ENCODE assay signal across 8 cellular contexts in the genomic region with DNA sequence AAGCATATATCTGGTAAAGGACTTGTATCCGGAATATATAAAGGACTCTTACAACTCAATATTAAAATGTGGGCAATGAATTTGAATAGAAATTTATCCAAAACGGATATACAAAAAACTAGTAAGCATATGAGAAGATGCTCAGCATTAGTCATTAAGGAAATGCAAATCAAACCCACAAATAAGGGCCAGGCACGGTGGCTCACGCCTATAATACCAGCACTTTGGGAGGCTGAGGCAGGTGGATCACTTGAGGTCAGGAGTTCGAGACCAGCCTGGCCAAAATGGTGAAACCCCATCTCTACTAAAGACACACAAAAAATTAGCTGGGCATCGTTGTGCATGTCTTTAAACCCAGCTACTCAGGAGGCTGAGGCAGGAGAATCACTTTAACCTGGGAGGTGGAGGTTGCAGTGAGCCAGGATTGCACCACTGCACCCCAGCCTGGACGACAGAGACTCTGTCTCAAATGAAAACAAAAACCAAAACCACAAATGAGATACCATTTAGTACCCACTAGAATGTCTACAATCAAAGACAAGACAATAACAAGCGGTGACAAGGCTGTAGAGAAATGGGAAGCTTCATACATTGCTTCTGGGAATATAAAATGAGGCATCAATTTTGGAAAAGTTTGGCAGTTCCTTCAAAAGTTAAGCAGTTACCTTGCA. TPM values are rescaled to one million over a fixed set of nuclear protein-coding genes. Genes with fewer than 3 reads are reported as not detected.
DNase-seq lines count a peak whose midpoint lies in the region; ATAC-seq, FAIRE-seq and TF ChIP-seq lines count a peak whose summit lies in the region.
"Not testable (repeated sequence)": the region's sequence is repeated elsewhere in the genome, so short reads cannot be mapped to it uniquely, and the experiment has no call there.

No MANE protein-coding gene starts in this region.

- 14% methylated on average over 8 of the region's 8 CpGs for WGBS in GM12878 (ENCODE audit: insufficient coverage, insufficient replicate concordance, low lambda C conversion rate, missing lambda C conversion rate)

- H3K4me3 ChIP-seq in KMS-11 (IDR thresholded peaks at IDR 0.05; ENCODE audit: insufficient read depth, low read depth, low read length); GM12878: not testable (repeated sequence)

- TF ChIP-seq CTCF in KMS-11 (conservative IDR thresholded peaks at IDR 0.05; ENCODE audit: low read depth, low read length); GM12878 (IDR thresholded peaks at IDR 0.05 in 2 of 3, conservative IDR thresholded peaks at IDR 0.05 in 1 of 3; ENCODE audit: control insufficient read depth in 2 of 3, extremely low read depth in 1 of 3, insufficient read depth in 1 of 3, low read depth in 3 of 3, low read length in 3 of 3): not testable (repeated sequence)

- not testable (repeated sequence) for H3K27me3 Mint-ChIP-seq in T-helper 1 cell treated with Interleukin-12 subunit alpha and Interleukin-12 subunit beta and Interleukin-4 antibody, amounts not matched to agents 30 μg/mL and 1 μg/mL, for 36 hours (ENCODE audit: low read depth); activated T-cell treated with anti-CD3 and anti-CD28 coated beads, Interleukin-2, amount 50 U/mL, for 24 hours; naive B cell

- not testable (repeated sequence) for BruUV-seq in GM12878 (replicated peaks; lab: Mats Ljungman, UMichigan)

- not testable (repeated sequence) for H3K9ac ChIP-seq in KMS-11; GM12878 (ENCODE audit: control insufficient read depth, insufficient read depth, low read length)

- not testable (repeated sequence) for H3K9me3 ChIP-seq in GM12878 (replicated peaks; ENCODE audit: control insufficient read depth, insufficient read depth, low read length)

- H3K4me2 ChIP-seq in KMS-11 (peak overlapping the region; percentile 61; the same call in 1 of the 2 replicates), GM12878 (ENCODE audit: control insufficient read depth, insufficient read depth) (peak overlapping the region; percentile 78)

- peaks cover 59% of the 10 kb centered on the region for H3K4me1 ChIP-seq in KMS-11 (ENCODE audit: low read depth, poor library complexity, severe bottlenecking)
- peaks cover 35% of the 10 kb centered on the region for H3K4me1 ChIP-seq in GM12878 (ENCODE audit: control insufficient read depth, insufficient read depth, low read length)

- peak; percentile 19 for DNase-seq in ELR (ENCODE audit: low read depth)
- DNase-seq in activated T-cell treated with anti-CD3 and anti-CD28 coated beads, Interleukin-2, amount 50 U/mL, for 24 hours; GM12878 (ENCODE audit: low read depth, low spot score); stimulated activated naive CD8-positive, alpha-beta T cell treated with anti-CD3 and anti-CD28 coated beads, Interleukin-15, Interleukin-2, amounts not matched to agents 100 U/mL and 50 U/mL, for 24 hours: not testable (repeated sequence)
- peak; percentile 35 for DNase-seq in naive B cell

- H3K4me1 Mint-ChIP-seq in T-helper 1 cell treated with Interleukin-12 subunit alpha and Interleukin-12 subunit beta and Interleukin-4 antibody, amounts not matched to agents 30 μg/mL and 1 μg/mL, for 36 hours (ENCODE audit: low read depth) = peaks cover 47% of the 10 kb centered on the region
- peaks cover 75% of the 10 kb centered on the region for H3K4me1 Mint-ChIP-seq in activated T-cell treated with anti-CD3 and anti-CD28 coated beads, Interleukin-2, amount 50 U/mL, for 24 hours (ENCODE audit: low read depth)
- H3K4me1 Mint-ChIP-seq in naive B cell = peaks cover 45 to 79% (median 68%) of the 10 kb centered on the region in 3 donors

- not testable (repeated sequence) for TF ChIP-seq POLR2A in GM12878 (IDR thresholded peaks at IDR 0.05; ENCODE audit: low read depth, low read length)

- not testable (repeated sequence) for TF ChIP-seq EP300 in GM12878 (IDR thresholded peaks at IDR 0.05; ENCODE audit: borderline replicate concordance in 1 of 2, control insufficient read depth in 1 of 2, low read depth in 2 of 2, low read length in 2 of 2)

- ATAC-seq in GM21360 (IDR thresholded peaks at IDR 0.05; ENCODE audit: unreplicated experiment) (peak; percentile 23), GM12878 (peak; percentile 76), naive B cell (ENCODE audit: low read depth in 2 of 2) (peak; percentile 18 to 29)
- ATAC-seq in stimulated activated naive CD8-positive, alpha-beta T cell treated with anti-CD3 and anti-CD28 coated beads, Interleukin-15, Interleukin-2, amounts not matched to agents 100 U/mL and 50 U/mL, for 24 hours = peak; percentile 76

- not testable (repeated sequence) for H3K9me3 Mint-ChIP-seq in T-helper 1 cell treated with Interleukin-12 subunit alpha and Interleukin-12 subunit beta and Interleukin-4 antibody, amounts not matched to agents 30 μg/mL and 1 μg/mL, for 36 hours; activated T-cell treated with anti-CD3 and anti-CD28 coated beads, Interleukin-2, amount 50 U/mL, for 24 hours; naive B cell

- CTCF ChIA-PET in GM12878 (lab: Yijun Ruan, JAX) = interaction anchor here (0.8 to 3.5 kb wide), 4 partner anchors 10 to 18 kb away, joined by 3 to 18 read pairs (median 3); a partner anchor contains a TSS

- in situ Hi-C loops in GM12878 (cut with MboI) = not testable (repeated sequence)

- H4K20me1 ChIP-seq in KMS-11 (ENCODE audit: insufficient read depth) = peaks cover 30% of the 10 kb centered on the region
- not testable (repeated sequence) for H4K20me1 ChIP-seq in GM12878 (ENCODE audit: control insufficient read depth, insufficient read depth)

- not testable (repeated sequence) for FAIRE-seq in GM12878 (lab: Jason Lieb, UNC)

- peaks cover 86% of the 10 kb centered on the region for H3K79me2 ChIP-seq in KMS-11 (ENCODE audit: insufficient read depth, low read depth)
- peaks cover 89% of the 10 kb centered on the region for H3K79me2 ChIP-seq in GM12878 (ENCODE audit: control insufficient read depth, insufficient read depth, low read length)

- H3K27ac ChIP-seq in KMS-11 = peak overlapping the region; percentile 32; the same call in 1 of the 2 replicates
- H3K27ac ChIP-seq in GM12878 (ENCODE audit: control insufficient read depth, insufficient read depth) = peak overlapping the region; percentile 55; the same call in 1 of the 2 replicates

- intact Hi-C loops in GM12878 (cut with micrococcal nuclease; ENCODE audit: unreplicated experiment) = not testable (repeated sequence)

- SMC1A ChIA-PET in GM12878 (lab: Charles Lee; ENCODE audit: uncharacterized antibody, unreplicated experiment) = interaction anchor here (0.7 to 0.8 kb wide), 2 partner anchors 17 to 35 kb away, joined by 3 read pairs; no protein-coding TSS in a partner anchor

- not testable (repeated sequence) for H3K27me3 ChIP-seq in KMS-11 (ENCODE audit: insufficient read depth, low read depth); GM12878 (replicated peaks in 1 of 2; ENCODE audit: control insufficient read depth in 2 of 2, insufficient read depth in 2 of 2, low read length in 1 of 2)

- not testable (repeated sequence) for H2AFZ ChIP-seq in KMS-11 (ENCODE audit: low read depth); GM12878 (ENCODE audit: control insufficient read depth, low read depth, low read length)

- not testable (repeated sequence) for H3K36me3 ChIP-seq in KMS-11 (ENCODE audit: insufficient read depth)
- peaks cover 0 to 17% of the 10 kb centered on the region in 2 experiments; a peak in 2 of 4 replicates for H3K36me3 ChIP-seq in GM12878 (ENCODE audit: control insufficient read depth in 2 of 2, insufficient read depth in 2 of 2, low read length in 1 of 2)

- not testable (repeated sequence) for TF ChIP-seq RAD21 in GM12878 (IDR thresholded peaks at IDR 0.05; ENCODE audit: insufficient read depth, low read depth, low read length)

- POLR2A ChIA-PET in GM12878 (lab: Charles Lee) = interaction anchor here (2.9 kb wide), 1 partner anchor 11 kb away, joined by 8 read pairs; no protein-coding TSS in a partner anchor

- H3K36me3 Mint-ChIP-seq in T-helper 1 cell treated with Interleukin-12 subunit alpha and Interleukin-12 subunit beta and Interleukin-4 antibody, amounts not matched to agents 30 μg/mL and 1 μg/mL, for 36 hours (ENCODE audit: low read depth); naive B cell: not testable (repeated sequence)
- peaks cover 74% of the 10 kb centered on the region for H3K36me3 Mint-ChIP-seq in activated T-cell treated with anti-CD3 and anti-CD28 coated beads, Interleukin-2, amount 50 U/mL, for 24 hours (ENCODE audit: low read depth)

- RAD21 ChIA-PET in GM12878 (lab: Charles Lee; ENCODE audit: unreplicated experiment) = interaction anchor here (1.3 kb wide), 1 partner anchor 10 kb away, joined by 4 read pairs; no protein-coding TSS in a partner anchor

- peak overlapping the region; percentile 43 for H3K4me3 Mint-ChIP-seq in T-helper 1 cell treated with Interleukin-12 subunit alpha and Interleukin-12 subunit beta and Interleukin-4 antibody, amounts not matched to agents 30 μg/mL and 1 μg/mL, for 36 hours
- peak overlapping the region; percentile 36 for H3K4me3 Mint-ChIP-seq in activated T-cell treated with anti-CD3 and anti-CD28 coated beads, Interleukin-2, amount 50 U/mL, for 24 hours
- peak overlapping the region in 7 of 8 donors; percentile 68 to 93 (median 77) for H3K4me3 Mint-ChIP-seq in naive B cell

- peak overlapping the region; percentile 62 for H3K27ac Mint-ChIP-seq in T-helper 1 cell treated with Interleukin-12 subunit alpha and Interleukin-12 subunit beta and Interleukin-4 antibody, amounts not matched to agents 30 μg/mL and 1 μg/mL, for 36 hours
- peak overlapping the region; percentile 83 for H3K27ac Mint-ChIP-seq in activated T-cell treated with anti-CD3 and anti-CD28 coated beads, Interleukin-2, amount 50 U/mL, for 24 hours
- peak overlapping the region; percentile 85 to 99 (median 97) for H3K27ac Mint-ChIP-seq in naive B cell

RNA-seq across cellular contexts. Expression of a gene that starts 15.6 kb away (rescaled TPM):
- 151 TPM in 2 replicates for total RNA-seq in GM12878 (2013; cell fraction: nucleolus; rRNA removed)
- total RNA-seq in GM12878 (2014; rRNA removed) (66.6 and 69.4 TPM in 2 replicates), GM12878 (2014; rRNA removed; fragmentation: Illumina TruSeq; extraction: Trizol) (89.8 and 92.1 TPM in 2 replicates), GM12878 (2021) (74.5 and 85.1 TPM in 2 replicates)
- 45.6 TPM for polyA plus RNA-seq in GM12878 (2011; ENCODE audit: low read depth)
- polyA plus RNA-seq in GM12878 (2011; rRNA removed) (66.5 and 80.9 TPM in 2 replicates), GM12878 (2014; fragmentation: Illumina TruSeq; extraction: Trizol) (97.8 and 125 TPM in 2 replicates), GM12878 (2014; fragmentation: Nextera tagmentation; extraction: Ambion mirVana) (10 to 100 TPM; 19.4 to 28.2 TPM), GM12878 (2014; rRNA removed) (59.3 and 61.2 TPM in 2 replicates), GM12878 (2016; fragmentation: Nextera tagmentation; extraction: Ambion mirVana) (10 to 100 TPM; 41.8 to 58.9 TPM), naive B cell (ENCODE audit: low read depth in 6 of 6) (100 to 1,000 TPM; 101 to 213 (median 115) TPM)
- polyA plus RNA-seq in GM12878 (2011; cell fraction: cytosol; rRNA removed) = 32.2 and 39.3 TPM in 2 replicates
- polyA plus RNA-seq in GM12878 (2011; cell fraction: nucleus; rRNA removed) = 52.7 and 69.0 TPM in 2 replicates
- 50.9 and 55.2 TPM in 2 replicates for polyA plus RNA-seq in GM12878 (2012)
- polyA minus RNA-seq in GM12878 (2011; rRNA and poly(A)+ RNA removed) = 39.5 and 50.2 TPM in 2 replicates
- 29.0 and 32.4 TPM in 2 replicates for polyA minus RNA-seq in GM12878 (2011; cell fraction: cytosol; rRNA and poly(A)+ RNA removed)
- polyA minus RNA-seq in GM12878 (2011; cell fraction: nucleus; rRNA and poly(A)+ RNA removed) = 22.1 and 42.3 TPM in 2 replicates

Comparison
In these comparisons a context has a peak if more than half of its experiments do, and no peak if none do; other contexts are left out.
1. ATAC-seq: peak in every context shown above with its lines; median percentile 76 in GM12878; 76 in stimulated activated naive CD8-positive, alpha-beta T cell treated with anti-CD3 and anti-CD28 coated beads, Interleukin-15, Interleukin-2, amounts not matched to agents 100 U/mL and 50 U/mL, for 24 hours; 24 in naive B cell; 23 in GM21360.